Comparison of ENCODE assay signal across 1 cellular context in the genomic region with DNA sequence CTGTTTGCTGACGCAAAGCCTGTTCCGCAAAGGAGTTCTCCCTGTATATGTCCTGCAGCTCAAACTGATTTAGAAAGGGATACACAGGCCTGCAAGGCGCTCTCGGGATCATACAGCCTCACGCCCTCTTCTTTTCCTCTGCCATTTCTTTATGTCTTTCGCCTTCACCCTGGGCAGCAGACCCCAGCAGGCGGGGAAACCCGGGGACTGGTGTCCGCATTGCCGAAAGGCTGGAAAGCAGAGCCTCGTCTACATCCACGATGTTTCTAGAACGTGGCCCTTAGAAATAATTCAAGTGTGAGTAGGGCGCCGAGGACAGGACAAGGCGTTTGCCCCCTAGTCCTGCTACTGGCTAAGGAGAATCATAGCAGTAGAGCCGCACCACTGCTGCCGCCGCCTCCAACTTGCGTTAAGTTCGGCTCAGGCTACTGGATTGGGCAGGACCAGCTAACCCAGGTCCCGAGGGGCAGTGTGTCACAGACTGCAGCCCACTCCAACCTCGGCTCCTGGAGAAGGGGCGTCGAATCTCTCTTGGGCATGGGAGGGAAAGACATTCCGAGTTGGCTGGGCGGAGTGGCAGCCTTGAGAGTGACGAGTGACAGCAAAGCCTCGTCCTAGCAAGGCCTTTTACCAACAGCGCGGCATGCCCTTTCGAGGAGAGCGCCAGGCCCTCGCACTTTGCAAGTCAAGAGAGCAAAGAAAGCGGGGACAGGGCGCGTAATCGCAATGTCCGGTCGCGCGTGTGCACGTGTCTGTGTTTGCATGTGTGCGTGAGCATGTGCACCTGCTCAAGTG.
A peak's percentile ranks its signal among the peaks of the same experiment; 100 is the strongest.
TF ChIP-seq lines count a peak whose summit lies in the region.

No MANE protein-coding gene starts in this region.

TF ChIP-seq in HepG2, 621 proteins besides CTCF, POLR2A, EP300 and RAD21:
- TF ChIP-seq ZNF678 (CRISPR knock-in tag; IDR thresholded peaks at IDR 0.05), result no peak
- TF ChIP-seq ZNF549 (CRISPR knock-in tag; IDR thresholded peaks at IDR 0.05), result no peak
- no peak for TF ChIP-seq ZNF878 (CRISPR knock-in tag; IDR thresholded peaks at IDR 0.05)
- no peak for TF ChIP-seq ZBTB8A (CRISPR knock-in tag; IDR thresholded peaks at IDR 0.05; ENCODE audit: borderline replicate concordance, low read depth)
- TF ChIP-seq ZNF431 (CRISPR knock-in tag; IDR thresholded peaks at IDR 0.05; ENCODE audit: borderline replicate concordance, low read depth), result no peak
- TF ChIP-seq, protein P1, sequence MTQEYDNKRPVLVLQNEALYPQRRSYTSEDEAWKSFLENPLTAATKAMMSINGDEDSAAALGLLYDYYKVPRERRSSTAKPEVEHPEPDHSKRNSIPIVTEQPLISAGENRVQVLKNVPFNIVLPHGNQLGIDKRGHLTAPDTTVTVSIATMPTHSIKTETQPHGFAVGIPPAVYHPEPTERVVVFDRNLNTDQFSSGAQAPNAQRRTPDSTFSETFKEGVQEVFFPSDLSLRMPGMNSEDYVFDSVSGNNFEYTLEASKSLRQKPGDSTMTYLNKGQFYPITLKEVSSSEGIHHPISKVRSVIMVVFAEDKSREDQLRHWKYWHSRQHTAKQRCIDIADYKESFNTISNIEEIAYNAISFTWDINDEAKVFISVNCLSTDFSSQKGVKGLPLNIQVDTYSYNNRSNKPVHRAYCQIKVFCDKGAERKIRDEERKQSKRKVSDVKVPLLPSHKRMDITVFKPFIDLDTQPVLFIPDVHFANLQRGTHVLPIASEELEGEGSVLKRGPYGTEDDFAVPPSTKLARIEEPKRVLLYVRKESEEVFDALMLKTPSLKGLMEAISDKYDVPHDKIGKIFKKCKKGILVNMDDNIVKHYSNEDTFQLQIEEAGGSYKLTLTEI (CRISPR knock-in tag; conservative IDR thresholded peaks at IDR 0.05), result no peak
- TF ChIP-seq, protein P2, sequence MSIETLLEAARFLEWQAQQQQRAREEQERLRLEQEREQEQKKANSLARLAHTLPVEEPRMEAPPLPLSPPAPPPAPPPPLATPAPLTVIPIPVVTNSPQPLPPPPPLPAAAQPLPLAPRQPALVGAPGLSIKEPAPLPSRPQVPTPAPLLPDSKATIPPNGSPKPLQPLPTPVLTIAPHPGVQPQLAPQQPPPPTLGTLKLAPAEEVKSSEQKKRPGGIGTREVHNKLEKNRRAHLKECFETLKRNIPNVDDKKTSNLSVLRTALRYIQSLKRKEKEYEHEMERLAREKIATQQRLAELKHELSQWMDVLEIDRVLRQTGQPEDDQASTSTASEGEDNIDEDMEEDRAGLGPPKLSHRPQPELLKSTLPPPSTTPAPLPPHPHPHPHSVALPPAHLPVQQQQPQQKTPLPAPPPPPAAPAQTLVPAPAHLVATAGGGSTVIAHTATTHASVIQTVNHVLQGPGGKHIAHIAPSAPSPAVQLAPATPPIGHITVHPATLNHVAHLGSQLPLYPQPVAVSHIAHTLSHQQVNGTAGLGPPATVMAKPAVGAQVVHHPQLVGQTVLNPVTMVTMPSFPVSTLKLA (IDR thresholded peaks at IDR 0.05), result peak; percentile 50; the same call in 1 of the 2 replicates
TF ChIP-seq in HepG2: peak in this region for 1.
